Comparison of ENCODE assay signal across 23 cellular contexts in genomic region chr12:45254254-45254653, GRCh38.
"Had no signal": no experiment of that assay in that cellular context is flagged by ENCODE, and none has a peak within 500 bp of the region (broad histone marks: within the 10 kb centered on the region; RNA-seq: fewer than 3 reads in every experiment).

No MANE protein-coding gene starts in this region.

- H3K36me3 Mint-ChIP-seq: activated CD4-positive, alpha-beta memory T cell treated with anti-CD3 and anti-CD28 coated beads for 36 hours; natural killer cell had no signal

- H3K27me3 ChIP-seq: brain microvascular endothelial cell, ovary, right atrium auricular region, tibial artery had no signal

- DNase-seq: activated CD4-positive, alpha-beta memory T cell treated with anti-CD3 and anti-CD28 coated beads for 36 hours; activated CD4-positive, alpha-beta T cell treated with anti-CD3 and anti-CD28 coated beads for 4 hours; activated CD4-positive, CD25-positive, alpha-beta regulatory T cell; activated effector memory CD4-positive, alpha-beta T cell treated with Interleukin-2 at 50 U/mL for 16 hours; activated naive CD4-positive, alpha-beta T cell treated with anti-CD3 and anti-CD28 coated beads, Interleukin-2, amount 50 U/mL, for 16 hours; activated T-cell treated with anti-CD3 and anti-CD28 coated beads, Interleukin-2, amount 50 U/mL, for 48 hours; aorta; brain microvascular endothelial cell; caudate nucleus; dermis blood vessel endothelial cell; effector CD8-positive, alpha-beta T cell; foreskin melanocyte; lower lobe of right lung; natural killer cell; ovary; stimulated activated CD4-positive, alpha-beta T cell treated with anti-CD3 and anti-CD28 coated beads, Interleukin-1b, Interleukin-23, amount 100 ng/mL, for 48 hours; T-helper 1 cell; T1000; tibial artery had no signal

- H3K36me3 ChIP-seq: brain microvascular endothelial cell, lower lobe of right lung, ovary, prostate gland, right atrium auricular region, tibial artery had no signal

- H3K4me1 ChIP-seq: prostate gland had no signal

- H3K9me3 ChIP-seq: lower lobe of right lung, ovary, prostate gland, right atrium auricular region, tibial artery had no signal

- H3K27ac ChIP-seq: brain microvascular endothelial cell, lower lobe of right lung, ovary, prostate gland, right atrium auricular region, tibial artery had no signal

- H3K4me3 ChIP-seq: lower lobe of right lung, ovary, prostate gland, right atrium auricular region, tibial artery had no signal

- ATAC-seq: left lobe of liver, lower lobe of right lung, natural killer cell had no signal

- H3K4me3 Mint-ChIP-seq: activated CD4-positive, alpha-beta memory T cell treated with anti-CD3 and anti-CD28 coated beads for 36 hours; natural killer cell; stimulated activated naive CD8-positive, alpha-beta T cell treated with anti-CD3 and anti-CD28 coated beads, Interleukin-15, Interleukin-2, amounts not matched to agents 100 ng/mL and 50 ng/mL, for 24 hours had no signal

- H3K27me3 Mint-ChIP-seq: activated CD4-positive, alpha-beta memory T cell treated with anti-CD3 and anti-CD28 coated beads for 36 hours; stimulated activated naive CD8-positive, alpha-beta T cell treated with anti-CD3 and anti-CD28 coated beads, Interleukin-15, Interleukin-2, amounts not matched to agents 100 ng/mL and 50 ng/mL, for 24 hours had no signal

- H3K27ac Mint-ChIP-seq: activated CD4-positive, alpha-beta memory T cell treated with anti-CD3 and anti-CD28 coated beads for 36 hours; natural killer cell; stimulated activated naive CD8-positive, alpha-beta T cell treated with anti-CD3 and anti-CD28 coated beads, Interleukin-15, Interleukin-2, amounts not matched to agents 100 ng/mL and 50 ng/mL, for 24 hours had no signal
